8 cellular contexts compared by ENCODE assay signal in the genomic region with DNA sequence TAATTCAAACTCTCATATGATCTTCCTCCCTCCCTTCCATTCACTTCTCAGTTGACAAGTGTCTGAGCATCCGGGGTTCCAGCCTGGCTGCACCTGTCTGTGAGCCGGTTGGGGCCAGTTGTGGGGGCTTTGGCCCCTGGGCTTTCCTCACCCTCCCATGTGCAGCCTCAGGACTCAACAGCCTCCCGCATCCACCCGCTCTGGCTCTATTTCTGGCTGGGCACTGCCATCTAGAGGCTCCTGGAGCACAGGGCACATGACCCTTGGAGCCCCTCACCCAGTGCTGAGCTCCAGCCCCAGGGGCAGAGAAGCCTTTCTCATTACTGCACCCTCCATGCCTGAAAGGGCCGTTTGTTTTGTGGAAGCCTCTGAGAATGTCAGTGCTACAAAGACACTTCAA. TPM values are rescaled to one million over a fixed set of nuclear protein-coding genes. Genes with fewer than 3 reads are reported as not detected.
DNase-seq lines count a peak whose midpoint lies in the region; ATAC-seq and TF ChIP-seq lines count a peak whose summit lies in the region.

No MANE protein-coding gene starts in this region.

- peaks cover 0 to 2% (median 0%) of the 10 kb centered on the region in 8 donors for H3K9me3 Mint-ChIP-seq in CD4-positive, alpha-beta memory T cell

- H3K4me3 Mint-ChIP-seq in CD4-positive, alpha-beta memory T cell: peak overlapping the region in 1 of 8 donors; percentile 62

- H3K9me3 ChIP-seq in CD4-positive, alpha-beta memory T cell (ENCODE audit: control insufficient read depth in 1 of 2, low read length in 2 of 2): no peaks in the 10 kb centered on the region
- H3K9me3 ChIP-seq in left ventricle myocardium inferior (replicated peaks) (no peaks in the 10 kb centered on the region), spleen (no peaks in the 10 kb centered on the region)

- no peak overlapping the region for H3K4me3 ChIP-seq in CD4-positive, alpha-beta memory T cell (ENCODE audit: low read length in 2 of 2)
- H3K4me3 ChIP-seq in Jurkat, Clone E6-1 (ENCODE audit: low read length): no peak overlapping the region
- H3K4me3 ChIP-seq in left ventricle myocardium inferior (no peak overlapping the region), spleen (no peak overlapping the region)

- CTCF ChIA-PET in CD4-positive, alpha-beta memory T cell (lab: Charles Lee; ENCODE audit: partially characterized antibody): interaction anchor here (0.7 to 5.7 kb wide), 15 partner anchors 13 to 565 kb away, joined by 3 to 39 read pairs (median 3); no protein-coding TSS in a partner anchor

- H3K36me3 Mint-ChIP-seq in CD4-positive, alpha-beta memory T cell: peaks cover 0 to 2% of the 10 kb centered on the region in 2 donors

- 16 to 26% (median 17%) methylated on average over 5 of the region's 5 CpGs for WGBS in spleen, 5 donors

- POLR2A ChIA-PET in CD4-positive, alpha-beta memory T cell (lab: Charles Lee; ENCODE audit: partially characterized antibody): interaction anchor here (0.7 to 1.2 kb wide), 3 partner anchors 8 to 126 kb away, joined by 3 read pairs; partner anchors contain the start of gene HAPSTR1

- H3K4me1 Mint-ChIP-seq in CD4-positive, alpha-beta memory T cell: peaks cover 9 to 26% (median 19%) of the 10 kb centered on the region in 4 donors

- ATAC-seq in GM19463 (IDR thresholded peaks at IDR 0.05; ENCODE audit: unreplicated experiment): peak; percentile 56
- ATAC-seq in HG02938 (IDR thresholded peaks at IDR 0.05; ENCODE audit: unreplicated experiment): no peak

- peaks cover 0 to 2% of the 10 kb centered on the region in 2 donors for H3K27me3 Mint-ChIP-seq in CD4-positive, alpha-beta memory T cell

- H3K27ac Mint-ChIP-seq in CD4-positive, alpha-beta memory T cell: peak overlapping the region in 4 of 7 donors; percentile 39 to 82 (median 55)

- peaks cover 18% of the 10 kb centered on the region for H3K4me1 ChIP-seq in CD4-positive, alpha-beta memory T cell (ENCODE audit: insufficient read depth, low read length)
- H3K4me1 ChIP-seq in left ventricle myocardium inferior: peaks cover 11% of the 10 kb centered on the region
- H3K4me1 ChIP-seq in spleen: peaks cover 8 to 48% (median 26%) of the 10 kb centered on the region in 6 donors

- DNase-seq in CD4-positive, alpha-beta memory T cell: peak in 4 of 5 donors; percentile 38 to 46 (median 46)
- peak; percentile 46 for DNase-seq in Jurkat, Clone E6-1 (ENCODE audit: low read depth, low spot score)
- DNase-seq in SHP77 treated with DMSO at 0.1 percent for 48 hours (lab: John Stamatoyannopoulos, UW): peak; percentile 20
- peak; percentile 66 for DNase-seq in activated naive CD4-positive, alpha-beta T cell treated with anti-CD3 and anti-CD28 coated beads, Interleukin-2, amount 50 U/mL, for 16 hours
- no peak for DNase-seq in left ventricle myocardium inferior
- DNase-seq in spleen: peak; percentile 87

- TF ChIP-seq POLR2A in spleen (IDR thresholded peaks at IDR 0.05): no peak

- H3K36me3 ChIP-seq in CD4-positive, alpha-beta memory T cell (ENCODE audit: insufficient read depth, low read length): no peaks in the 10 kb centered on the region
- H3K36me3 ChIP-seq in left ventricle myocardium inferior (no peaks in the 10 kb centered on the region), spleen (no peaks in the 10 kb centered on the region)

- peak; percentile 69 for TF ChIP-seq CTCF in left ventricle myocardium inferior (IDR thresholded peaks at IDR 0.05; ENCODE audit: borderline replicate concordance)
- TF ChIP-seq CTCF in spleen (IDR thresholded peaks at IDR 0.05 in 8 of 11, conservative IDR thresholded peaks at IDR 0.05 in 3 of 11): peak; percentile 25 to 75 (median 58)

- intact Hi-C loops in CD4-positive, alpha-beta memory T cell (cut with micrococcal nuclease): loop anchor here (1.0 to 10.0 kb wide), 4 partner anchors 130 to 567 kb away; no protein-coding TSS in a partner anchor
- intact Hi-C loops in left ventricle myocardium inferior (cut with micrococcal nuclease): no loop called here
- intact Hi-C loops in spleen (cut with DNase I; ENCODE audit: low total_unique reads): loop anchor here (10.0 kb wide), 1 partner anchor 1050 kb away; the partner anchor contains the start of gene GRIN2A

- no peak overlapping the region for H3K27ac ChIP-seq in CD4-positive, alpha-beta memory T cell (ENCODE audit: low read depth, low read length)
- H3K27ac ChIP-seq in left ventricle myocardium inferior (replicated peaks) (no peak overlapping the region), spleen (no peak overlapping the region)

- no peaks in the 10 kb centered on the region for H3K27me3 ChIP-seq in CD4-positive, alpha-beta memory T cell (ENCODE audit: insufficient read depth, low read length)
- no peaks in the 10 kb centered on the region for H3K27me3 ChIP-seq in left ventricle myocardium inferior (ENCODE audit: low read depth)
- H3K27me3 ChIP-seq in spleen (replicated peaks in 1 of 7): no peaks in the 10 kb centered on the region

RNA-seq across cellular contexts. Expression of gene HAPSTR1, which starts 43.3 kb away (rescaled TPM):
- 10 to 100 TPM; 89.6 to 90.5 TPM for total RNA-seq in CD4-positive, alpha-beta memory T cell
- polyA plus RNA-seq in CD4-positive, alpha-beta memory T cell: 10 to 100 TPM in 1 of 2 donors, 1 to 10 TPM in 1; 7.2 to 21.1 TPM
- 9.5 TPM for polyA plus RNA-seq in Jurkat, Clone E6-1 (2012; ENCODE audit: insufficient read depth, insufficient read length)
- total RNA-seq in left ventricle myocardium inferior (52.3 TPM), spleen (10 to 100 TPM; 60.0 to 84.1 (median 76.3) TPM)
- polyA plus RNA-seq in spleen: 10 to 100 TPM in 1 of 3 donors, 1 to 10 TPM in 2; 7.3 to 15.0 (median 8.4) TPM
